ENCODE assay signal across 24 cellular contexts in the genomic region with DNA sequence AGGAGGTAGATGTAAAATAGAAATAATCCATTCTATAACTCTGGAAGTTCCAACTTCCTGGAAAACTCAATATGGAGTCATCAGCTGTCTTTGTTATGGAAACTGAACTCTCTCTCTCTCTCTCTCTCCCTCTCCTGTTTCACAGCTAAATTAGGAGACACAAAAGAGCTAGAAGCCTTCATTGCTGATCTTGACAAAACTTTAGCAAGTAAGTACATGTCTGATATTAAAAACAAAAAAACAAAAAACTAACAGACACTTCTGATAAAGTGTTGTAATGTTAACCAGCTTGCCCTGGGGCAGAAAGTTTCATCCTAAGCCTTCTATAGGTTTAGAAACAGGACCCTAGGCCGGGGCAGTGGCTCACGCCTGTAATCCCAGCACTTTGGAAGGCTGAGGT. TPM values are rescaled to one million over a fixed set of nuclear protein-coding genes. Genes with fewer than 3 reads are reported as not detected.
DNase-seq lines count a peak whose midpoint lies in the region; ATAC-seq, FAIRE-seq and TF ChIP-seq lines count a peak whose summit lies in the region.
"Had no signal": no experiment of that assay in that cellular context is flagged by ENCODE, and none has a peak within 500 bp of the region (broad histone marks: within the 10 kb centered on the region; RNA-seq: fewer than 3 reads in every experiment).

No MANE protein-coding gene starts in this region.

- no peak for DNase-seq in stimulated activated naive CD8-positive, alpha-beta T cell treated with anti-CD3 and anti-CD28 coated beads, Interleukin-15, Interleukin-2, amounts not matched to agents 100 U/mL and 50 U/mL, for 24 hours
- peak; percentile 81 for DNase-seq in bronchial epithelial cell (ENCODE audit: low read depth)
- DNase-seq in lower lobe of right lung, result no peak
- no peak for DNase-seq in NCI-H446 (lab: John Stamatoyannopoulos, UW)
- no peak for DNase-seq in activated CD8-positive, alpha-beta memory T cell treated with anti-CD3 and anti-CD28 coated beads, Interleukin-2, amount 50 U/mL, for 4 hours
- DNase-seq: endodermal cell; islet precursor cell; KG1; NCI-H1694; NCI-H2171; NCI-H524; Peyer's patch; sigmoid colon; stimulated activated CD4-positive, alpha-beta T cell treated with anti-CD3 and anti-CD28 coated beads, Interleukin-15, amount 100 ng/mL, for 24 hours had no signal

- H3K9me3 Mint-ChIP-seq in stimulated activated naive CD8-positive, alpha-beta T cell treated with anti-CD3 and anti-CD28 coated beads, Interleukin-15, Interleukin-2, amounts not matched to agents 100 ng/mL and 50 ng/mL, for 24 hours, result peaks cover 4% of the 10 kb centered on the region
- H3K9me3 Mint-ChIP-seq: endodermal cell, neural progenitor cell had no signal

- peak overlapping the region; percentile 60 for H3K27ac ChIP-seq in lower lobe of right lung
- H3K27ac ChIP-seq: BLaER1, neural progenitor cell, Peyer's patch, sigmoid colon had no signal

- no peaks in the 10 kb centered on the region for H3K27me3 ChIP-seq in bronchial epithelial cell (ENCODE audit: control insufficient read depth, insufficient read depth, low read length)
- H3K27me3 ChIP-seq in lower lobe of right lung (ENCODE audit: low read depth), result no peaks in the 10 kb centered on the region
- H3K27me3 ChIP-seq: BLaER1, neural progenitor cell, Peyer's patch, sigmoid colon had no signal

- intact Hi-C loops in lower lobe of right lung (cut with DNase I), result no loop called here

- H3K9me3 ChIP-seq in lower lobe of right lung, result no peaks in the 10 kb centered on the region
- H3K9me3 ChIP-seq: BLaER1, Peyer's patch had no signal

- no peaks in the 10 kb centered on the region for H3K27me3 Mint-ChIP-seq in stimulated activated naive CD8-positive, alpha-beta T cell treated with anti-CD3 and anti-CD28 coated beads, Interleukin-15, Interleukin-2, amounts not matched to agents 100 ng/mL and 50 ng/mL, for 24 hours
- H3K27me3 Mint-ChIP-seq: brain had no signal

- H3K4me1 Mint-ChIP-seq in stimulated activated naive CD8-positive, alpha-beta T cell treated with anti-CD3 and anti-CD28 coated beads, Interleukin-15, Interleukin-2, amounts not matched to agents 100 ng/mL and 50 ng/mL, for 24 hours (ENCODE audit: low read depth), result peaks cover 90% of the 10 kb centered on the region
- H3K4me1 Mint-ChIP-seq: endodermal cell, neural progenitor cell had no signal

- H3K36me3 ChIP-seq in bronchial epithelial cell (ENCODE audit: control insufficient read depth, insufficient read depth, low read length), result peaks cover 4% of the 10 kb centered on the region
- peaks cover 75% of the 10 kb centered on the region for H3K36me3 ChIP-seq in lower lobe of right lung
- H3K36me3 ChIP-seq: BLaER1, neural progenitor cell, Peyer's patch had no signal

- H3K27ac Mint-ChIP-seq in stimulated activated naive CD8-positive, alpha-beta T cell treated with anti-CD3 and anti-CD28 coated beads, Interleukin-15, Interleukin-2, amounts not matched to agents 100 ng/mL and 50 ng/mL, for 24 hours, result peak overlapping the region; percentile 79
- H3K27ac Mint-ChIP-seq: endodermal cell, neural progenitor cell, progenitor cell of endocrine pancreas had no signal

- no peak overlapping the region for H3K4me3 Mint-ChIP-seq in stimulated activated naive CD8-positive, alpha-beta T cell treated with anti-CD3 and anti-CD28 coated beads, Interleukin-15, Interleukin-2, amounts not matched to agents 100 ng/mL and 50 ng/mL, for 24 hours
- H3K4me3 Mint-ChIP-seq: brain, endodermal cell, neural progenitor cell had no signal

- no peak for FAIRE-seq in bronchial epithelial cell (lab: Jason Lieb, UNC)
- FAIRE-seq: colon, GM12878, H54, HTR-8/SVneo had no signal

- TF ChIP-seq CTCF in bronchial epithelial cell (IDR thresholded peaks at IDR 0.05; ENCODE audit: insufficient read depth, low read length, severe bottlenecking) (no peak), lower lobe of right lung (IDR thresholded peaks at IDR 0.05) (no peak)

- ATAC-seq in stimulated activated naive CD8-positive, alpha-beta T cell treated with anti-CD3 and anti-CD28 coated beads, Interleukin-15, Interleukin-2, amounts not matched to agents 100 U/mL and 50 U/mL, for 24 hours, result no peak
- no peak for ATAC-seq in lower lobe of right lung
- no peak for ATAC-seq in GM18909 (IDR thresholded peaks at IDR 0.05; ENCODE audit: poor library complexity, unreplicated experiment)
- ATAC-seq: GM12878 had no signal

- H3K4me3 ChIP-seq in bronchial epithelial cell (ENCODE audit: low read depth, low read length), result no peak overlapping the region
- no peak overlapping the region for H3K4me3 ChIP-seq in lower lobe of right lung
- H3K4me3 ChIP-seq: BLaER1, GM12878, neural progenitor cell, Peyer's patch, sigmoid colon had no signal

- peaks cover 31% of the 10 kb centered on the region for H3K4me1 ChIP-seq in lower lobe of right lung
- H3K4me1 ChIP-seq: neural progenitor cell had no signal

- peaks cover 87% of the 10 kb centered on the region for H3K36me3 Mint-ChIP-seq in stimulated activated naive CD8-positive, alpha-beta T cell treated with anti-CD3 and anti-CD28 coated beads, Interleukin-15, Interleukin-2, amounts not matched to agents 100 ng/mL and 50 ng/mL, for 24 hours (ENCODE audit: low read depth)
- H3K36me3 Mint-ChIP-seq: brain had no signal

RNA-seq across cellular contexts. Expression of a gene that starts 11.3 kb away (rescaled TPM):
- 2.3 and 13.2 TPM in 2 replicates for total RNA-seq in bronchial epithelial cell
- 381 TPM for total RNA-seq in lower lobe of right lung
- total RNA-seq: progenitor cell of endocrine pancreas had no signal

Comparison
In these comparisons a context has a peak if more than half of its experiments do, and no peak if none do; other contexts are left out.
1. RNA of a gene that starts 11.3 kb away (total RNA-seq): 381 TPM in lower lobe of right lung (single experiment); 2.3 to 13.2 TPM in bronchial epithelial cell; every median in the first group is over 10 times any median in the second.